ENCODE assay signal across 1 cellular context in the genomic region with DNA sequence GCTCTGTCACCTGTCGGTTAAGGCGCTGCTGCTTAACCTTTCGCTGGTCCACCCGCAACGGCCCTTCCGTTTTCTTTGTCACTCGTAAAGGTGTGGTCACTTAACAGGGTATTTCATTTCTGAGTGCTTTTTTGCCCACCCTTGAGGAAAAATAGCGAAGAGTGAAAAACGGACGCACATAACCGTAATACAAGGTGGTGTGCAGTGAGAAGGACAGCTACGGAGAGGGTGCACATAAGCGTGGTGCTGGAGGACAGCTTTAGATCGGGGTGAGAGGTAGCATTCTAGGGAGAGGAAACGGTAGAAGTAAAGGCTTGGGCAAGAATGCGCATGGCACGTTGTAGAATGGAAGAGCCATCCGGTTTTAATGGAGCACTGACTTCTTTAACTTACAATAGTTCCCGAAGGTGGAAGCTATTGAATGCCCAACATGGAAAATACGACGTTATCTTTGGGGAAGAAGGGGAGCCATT.
TF ChIP-seq lines count a peak whose summit lies in the region.

No MANE protein-coding gene starts in this region.

TF ChIP-seq in IMR-90, 13 proteins besides CTCF, POLR2A, EP300 and RAD21:
- TF ChIP-seq MAZ (IDR thresholded peaks at IDR 0.05; ENCODE audit: borderline replicate concordance, low read depth, low read length) (no peak), RFX5 (IDR thresholded peaks at IDR 0.05; ENCODE audit: low read depth, low read length) (no peak), CEBPB (IDR thresholded peaks at IDR 0.05; ENCODE audit: low read depth, low read length) (peak; percentile 10; the same call in 1 of the 2 replicates)
TF ChIP-seq in IMR-90: peak in this region for 1.
